ENCODE assay signal across 8 cellular contexts in the genomic region with DNA sequence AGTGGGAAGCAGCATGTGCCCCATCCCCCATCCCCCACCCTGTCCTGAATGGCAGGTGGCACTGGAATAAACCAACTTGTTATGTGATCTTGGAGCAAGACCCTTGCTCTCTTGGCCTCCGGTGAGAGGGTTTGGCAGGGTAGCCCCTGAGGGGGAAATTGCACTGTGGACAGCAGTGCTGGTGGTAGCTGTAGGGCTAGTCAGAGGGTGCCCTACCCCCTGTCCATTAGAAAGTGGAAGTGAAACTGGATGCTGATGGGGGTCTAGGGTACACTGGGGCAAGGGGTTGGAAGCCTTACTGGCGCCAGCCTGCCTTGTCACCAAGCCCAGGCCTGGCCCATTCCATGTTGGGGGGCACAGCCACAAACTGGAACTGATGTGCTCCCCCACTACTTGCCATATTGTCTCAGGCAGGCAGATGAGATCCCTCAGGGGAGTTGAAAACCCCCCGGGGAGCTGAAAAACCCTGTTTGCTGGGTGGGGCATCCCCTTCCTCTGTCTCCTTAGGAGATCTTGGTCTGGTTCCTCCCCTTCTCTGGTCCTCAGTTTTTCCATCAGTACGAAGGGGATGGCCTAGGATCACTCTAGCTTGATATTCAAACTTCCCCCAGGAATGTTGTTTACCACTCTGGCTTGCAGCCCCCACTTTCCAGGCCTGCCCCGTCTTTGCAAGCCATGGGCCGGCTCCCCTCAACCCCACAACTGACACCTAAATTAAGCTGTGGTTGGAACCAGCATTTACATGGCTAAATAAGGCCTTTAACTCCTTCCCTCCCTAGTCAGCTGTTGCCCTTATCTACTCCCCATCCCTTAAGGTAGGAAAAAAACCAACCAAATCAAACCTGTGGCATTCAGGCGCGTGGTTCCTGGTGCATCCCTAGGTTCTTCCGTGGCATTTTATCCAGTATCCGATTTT.
DNase-seq lines count a peak whose midpoint lies in the region; ATAC-seq and TF ChIP-seq lines count a peak whose summit lies in the region.

No MANE protein-coding gene starts in this region.

- DNase-seq in fibroblast of pulmonary artery (ENCODE audit: low read depth) = no peak
- no peak for DNase-seq in SIG-M5 (lab: John Stamatoyannopoulos, UW)
- no peak for DNase-seq in NOMO-1 treated with dmso at 0.1 percent for 144 hours (lab: John Stamatoyannopoulos, UW; ENCODE audit: unreplicated experiment)
- no peak for DNase-seq in activated CD4-positive, CD25-positive, alpha-beta regulatory T cell treated with anti-CD3 and anti-CD28 coated beads, Interleukin-2, amount 50 U/mL, for 72 hours
- DNase-seq in inferior parietal cortex (ENCODE audit: extremely low spot score) = no peak

- H3K4me3 ChIP-seq in fibroblast of pulmonary artery (replicated peaks; ENCODE audit: low read depth, low read length) (peak overlapping the region; percentile 85), subcutaneous abdominal adipose tissue (ENCODE audit: low read depth in 1 of 5, low read length in 5 of 5) (peak overlapping the region; percentile 75 to 89 (median 81))

- peak overlapping the region; percentile 94 for H3K27ac ChIP-seq in subcutaneous abdominal adipose tissue (ENCODE audit: low read depth, low read length)

- H3K4me1 ChIP-seq in subcutaneous abdominal adipose tissue (ENCODE audit: control insufficient read depth in 5 of 5, insufficient read depth in 5 of 5, low read length in 5 of 5) = peaks cover 8 to 85% (median 71%) of the 10 kb centered on the region in 5 donors

- H3K27me3 ChIP-seq in subcutaneous abdominal adipose tissue (ENCODE audit: control insufficient read depth in 5 of 5, insufficient read depth in 4 of 5, low read length in 5 of 5) = no peaks in the 10 kb centered on the region

- TF ChIP-seq CTCF in fibroblast of pulmonary artery (IDR thresholded peaks at IDR 0.05; ENCODE audit: low read length, missing control alignments) = no peak

- ATAC-seq in GM19452 (IDR thresholded peaks at IDR 0.05; ENCODE audit: unreplicated experiment) (peak; percentile 50), HG03432 (IDR thresholded peaks at IDR 0.05; ENCODE audit: unreplicated experiment) (peak; percentile 61)

- peak overlapping the region; percentile 58 to 97 (median 95) for H3K9ac ChIP-seq in subcutaneous abdominal adipose tissue (ENCODE audit: low read length in 5 of 5)

- peaks cover 0 to 13% (median 3%) of the 10 kb centered on the region in 5 donors for H3K36me3 ChIP-seq in subcutaneous abdominal adipose tissue (ENCODE audit: control insufficient read depth in 5 of 5, insufficient read depth in 5 of 5, low read length in 5 of 5)

- H3K9me3 ChIP-seq in subcutaneous abdominal adipose tissue (ENCODE audit: control insufficient read depth in 5 of 5, low read length in 5 of 5) = no peaks in the 10 kb centered on the region
